ENCODE assay signal across 10 cellular contexts in genomic region chr12:130152386-130152785, GRCh38. TPM values are rescaled to one million over a fixed set of nuclear protein-coding genes. Genes with fewer than 3 reads are reported as not detected.
"Had no signal": no experiment of that assay in that cellular context is flagged by ENCODE, and none has a peak within 500 bp of the region (broad histone marks: within the 10 kb centered on the region; RNA-seq: fewer than 3 reads in every experiment).

No MANE protein-coding gene starts in this region.

- H2AFZ ChIP-seq: GM23248 had no signal

- H3K36me3 ChIP-seq: HAP-1 had no signal

- H3K9ac ChIP-seq: GM23248 had no signal

- DNase-seq: GM23248, GOT3, H7, HFFc6, IMR-90 had no signal

- H3K4me1 ChIP-seq: HAP-1 had no signal

- H3K27ac ChIP-seq: GM23248, HL-60 had no signal

- H3K4me3 ChIP-seq: GM23248, HAP-1, K562 had no signal

- H3K9me3 ChIP-seq: HAP-1 had no signal

- FAIRE-seq: K562 had no signal

- ATAC-seq: HCT116, K562 had no signal

RNA-seq across cellular contexts. Expression of gene FZD10, which starts 9.9 kb away (rescaled TPM):
- total RNA-seq: GM23248, HFFc6, HT1080, IMR-90, K562 had no signal
- polyA plus RNA-seq: GM23248, IMR-90, K562 had no signal
